In the genomic region with DNA sequence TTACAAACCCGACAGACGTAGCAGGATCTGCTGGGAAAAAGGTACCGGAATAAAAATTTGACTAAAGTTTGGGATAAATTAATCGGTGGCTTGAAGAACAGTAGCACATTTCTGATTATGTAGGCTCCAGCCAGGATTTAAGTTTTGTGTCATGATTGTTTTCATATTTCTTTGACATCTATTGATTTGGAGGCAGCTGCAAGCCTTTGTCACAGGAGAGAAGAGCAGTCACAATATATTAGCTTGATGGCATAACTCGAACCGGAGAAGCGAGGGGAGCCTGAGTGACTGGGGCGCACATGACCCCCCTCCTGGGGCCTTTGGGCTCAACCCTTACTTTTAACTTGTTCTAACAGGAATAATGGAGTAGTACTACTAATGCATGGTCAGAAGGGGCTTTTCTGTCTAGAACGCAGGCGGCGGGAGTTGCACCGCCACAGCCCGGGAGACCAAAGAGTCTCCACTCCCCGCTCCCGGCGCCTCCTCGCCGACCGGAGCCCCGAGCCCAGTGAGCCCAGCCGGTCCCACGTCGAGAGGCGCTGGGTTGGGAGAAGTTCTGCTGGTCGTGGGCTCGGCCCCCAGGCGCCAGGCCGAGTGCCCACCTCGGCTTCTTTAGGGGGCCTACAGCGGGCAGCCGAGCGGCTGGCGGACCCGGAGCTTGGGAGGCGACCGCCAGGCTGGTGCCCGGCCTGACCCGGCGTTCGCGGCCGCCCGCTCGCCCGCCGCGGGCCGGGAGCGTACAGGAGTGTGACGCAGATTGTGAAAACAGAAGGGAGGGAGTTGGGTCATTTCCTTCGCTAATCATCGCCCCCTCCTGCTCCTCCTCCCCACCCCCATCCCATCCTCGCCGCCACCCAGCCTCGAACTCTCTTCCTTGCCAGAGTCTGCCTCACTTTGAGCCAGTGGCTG, we compare ENCODE assay signal across 14 cellular contexts. TPM values are rescaled to one million over a fixed set of nuclear protein-coding genes. Genes with fewer than 3 reads are reported as not detected.
DNase-seq lines count a peak whose midpoint lies in the region; ATAC-seq, FAIRE-seq and TF ChIP-seq lines count a peak whose summit lies in the region.
"Had no signal": no experiment of that assay in that cellular context is flagged by ENCODE, and none has a peak within 500 bp of the region (broad histone marks: within the 10 kb centered on the region; RNA-seq: fewer than 3 reads in every experiment).

No MANE protein-coding gene starts in this region.

- intact Hi-C loops in Caco-2 (cut with micrococcal nuclease; ENCODE audit: unreplicated experiment) = no loop called here

- CTCF ChIA-PET in Caco-2 (lab: Charles Lee) = interaction anchor here (0.7 kb wide), 1 partner anchor 171 kb away, joined by 5 read pairs; no protein-coding TSS in a partner anchor

- TF ChIP-seq POLR2A in GM12892 (IDR thresholded peaks at IDR 0.05; ENCODE audit: low read depth, low read length) = no peak

- TF ChIP-seq CTCF in chondrocyte (IDR thresholded peaks at IDR 0.05) (no peak), Caco-2 (IDR thresholded peaks at IDR 0.05; ENCODE audit: insufficient read depth in 1 of 2, low read depth in 1 of 2, low read length in 1 of 2, severe bottlenecking in 1 of 2, unreplicated experiment in 1 of 2) (no peak)

- H3K27me3 ChIP-seq in HUES6 (ENCODE audit: control insufficient read depth, insufficient read depth, low read length) (peaks cover 99% of the 10 kb centered on the region), Caco-2 (replicated peaks; ENCODE audit: control insufficient read depth, insufficient read depth, low read length) (no peaks in the 10 kb centered on the region; the same call in 1 of the 2 replicates)
- H3K27me3 ChIP-seq in effector memory CD4-positive, alpha-beta T cell (replicated peaks; ENCODE audit: control insufficient read depth, insufficient read depth, low read length, poor library complexity, severe bottlenecking) = peaks cover 75% of the 10 kb centered on the region

- H3K27ac ChIP-seq in HUES6 (ENCODE audit: low read depth, low read length) = no peak overlapping the region
- no peak overlapping the region for H3K27ac ChIP-seq in effector memory CD4-positive, alpha-beta T cell (ENCODE audit: insufficient read depth, low read length, poor library complexity, severe bottlenecking)
- H3K27ac ChIP-seq: left lung had no signal

- peak overlapping the region; percentile 39 for H3K4me3 Mint-ChIP-seq in chondrocyte (ENCODE audit: unreplicated experiment)
- H3K4me3 Mint-ChIP-seq in naive thymus-derived CD8-positive, alpha-beta T cell = peak overlapping the region in 6 of 10 donors; percentile 13 to 51 (median 40)
- H3K4me3 Mint-ChIP-seq in Caco-2 (ENCODE audit: unreplicated experiment) = no peak overlapping the region

- H3K9me3 ChIP-seq in HUES6 (ENCODE audit: control insufficient read depth, insufficient read depth, low read depth, low read length) (no peaks in the 10 kb centered on the region), Caco-2 (no peaks in the 10 kb centered on the region)
- H3K9me3 ChIP-seq in effector memory CD4-positive, alpha-beta T cell (ENCODE audit: control insufficient read depth, low read length) = no peaks in the 10 kb centered on the region
- H3K9me3 ChIP-seq: left lung had no signal

- H3K36me3 Mint-ChIP-seq in chondrocyte (ENCODE audit: low read depth) (peaks cover 5% of the 10 kb centered on the region), Caco-2 (ENCODE audit: insufficient read depth, unreplicated experiment) (no peaks in the 10 kb centered on the region)
- H3K36me3 Mint-ChIP-seq in naive thymus-derived CD8-positive, alpha-beta T cell = peaks cover 0 to 22% (median 10%) of the 10 kb centered on the region in 3 donors

- no peak for FAIRE-seq in GM12892 (lab: Jason Lieb, UNC)

- POLR2A ChIA-PET in naive thymus-derived CD8-positive, alpha-beta T cell (lab: Charles Lee) = no interaction called here
- POLR2A ChIA-PET in Caco-2 (lab: Charles Lee) = no interaction called here

- H3K4me1 Mint-ChIP-seq in chondrocyte (ENCODE audit: low read depth) (peaks cover 20% of the 10 kb centered on the region), Caco-2 (ENCODE audit: low read depth, unreplicated experiment) (no peaks in the 10 kb centered on the region)
- H3K4me1 Mint-ChIP-seq in naive thymus-derived CD8-positive, alpha-beta T cell = peaks cover 13 to 23% (median 14%) of the 10 kb centered on the region in 4 donors

- H3K4me1 ChIP-seq in HUES6 (ENCODE audit: control insufficient read depth, insufficient read depth, low read length) (peaks cover 52% of the 10 kb centered on the region), Caco-2 (no peaks in the 10 kb centered on the region)
- no peaks in the 10 kb centered on the region for H3K4me1 ChIP-seq in effector memory CD4-positive, alpha-beta T cell (ENCODE audit: control insufficient read depth, insufficient read depth, low read length, poor library complexity, severe bottlenecking)
- H3K4me1 ChIP-seq: left lung had no signal

- H3K9ac ChIP-seq in HUES6 (ENCODE audit: low read length) = no peak overlapping the region

- H3K27ac Mint-ChIP-seq in chondrocyte (ENCODE audit: unreplicated experiment) = peak overlapping the region; percentile 33
- H3K27ac Mint-ChIP-seq in naive thymus-derived CD8-positive, alpha-beta T cell = peak overlapping the region in 1 of 10 donors; percentile 78
- no peak overlapping the region for H3K27ac Mint-ChIP-seq in Caco-2 (ENCODE audit: unreplicated experiment)

- H3K9me3 Mint-ChIP-seq in chondrocyte (ENCODE audit: low read depth) = no peaks in the 10 kb centered on the region
- peaks cover 0 to 10% (median 3%) of the 10 kb centered on the region in 9 donors for H3K9me3 Mint-ChIP-seq in naive thymus-derived CD8-positive, alpha-beta T cell
- no peaks in the 10 kb centered on the region for H3K9me3 Mint-ChIP-seq in Caco-2 (ENCODE audit: unreplicated experiment)

- no peak for ATAC-seq in naive thymus-derived CD8-positive, alpha-beta T cell
- ATAC-seq: HCT116, left lung had no signal

- BruUV-seq in Caco-2 (replicated peaks; lab: Mats Ljungman, UMichigan) = no TSS peak

- H3K4me3 ChIP-seq in HUES6 (ENCODE audit: low read depth, low read length) (peak overlapping the region; percentile 55), Caco-2 (ENCODE audit: low read depth, low read length) (no peak overlapping the region)
- H3K4me3 ChIP-seq in effector memory CD4-positive, alpha-beta T cell (ENCODE audit: insufficient read depth, low read depth, low read length, poor library complexity, severe bottlenecking) = no peak overlapping the region
- H3K4me3 ChIP-seq: left lung had no signal

- peak; percentile 43 for DNase-seq in Daoy (ENCODE audit: low read depth)
- no peak for DNase-seq in chondrocyte (ENCODE audit: low spot score)
- DNase-seq in naive thymus-derived CD8-positive, alpha-beta T cell = no peak
- no peak for DNase-seq in mucosa of gallbladder (ENCODE audit: low spot score)
- no peak for DNase-seq in Caco-2
- no peak for DNase-seq in GM12892 (ENCODE audit: insufficient read length)
- no peak for DNase-seq in effector memory CD4-positive, alpha-beta T cell
- DNase-seq: activated gamma-delta T cell treated with Interleukin-2 at 50 U/mL for 16 hours; DND-41; NK-92 treated with Interleukin-12 subunit alpha and Interleukin-12 subunit beta, amount 100 ng/mL, for 24 hours had no signal

- H3K27me3 Mint-ChIP-seq in chondrocyte (ENCODE audit: low read depth) = peaks cover 77% of the 10 kb centered on the region
- peaks cover 55 to 82% (median 72%) of the 10 kb centered on the region in 5 donors for H3K27me3 Mint-ChIP-seq in naive thymus-derived CD8-positive, alpha-beta T cell
- peaks cover 18% of the 10 kb centered on the region for H3K27me3 Mint-ChIP-seq in Caco-2 (ENCODE audit: insufficient read depth, unreplicated experiment)

- H3K36me3 ChIP-seq in HUES6 (ENCODE audit: control insufficient read depth, insufficient read depth, low read length) (no peaks in the 10 kb centered on the region), Caco-2 (ENCODE audit: control insufficient read depth, insufficient read depth, low read length) (no peaks in the 10 kb centered on the region)
- no peaks in the 10 kb centered on the region for H3K36me3 ChIP-seq in effector memory CD4-positive, alpha-beta T cell (ENCODE audit: control insufficient read depth, insufficient read depth, low read length)
- H3K36me3 ChIP-seq: left lung had no signal

RNA-seq across cellular contexts. Expression of a gene that starts 15.7 kb away (rescaled TPM):
- 9.6 and 17.3 TPM in 2 replicates for total RNA-seq in Daoy (2014; rRNA removed; shearing (Covaris generic))
- total RNA-seq in chondrocyte (not detected in 3 replicates), mucosa of gallbladder (0.03 TPM), Caco-2 (2022) (0.43 and 0.74 TPM in 2 replicates)
- total RNA-seq in naive thymus-derived CD8-positive, alpha-beta T cell = not detected
- polyA plus RNA-seq in naive thymus-derived CD8-positive, alpha-beta T cell = under 1 TPM in 1 of 3 donors, not detected in 2; 0.05 TPM
- not detected for polyA plus RNA-seq in GM12892 (2012; ENCODE audit: missing spikeins)
- total RNA-seq: left lung, MCF 10A had no signal
